10 cellular contexts compared by ENCODE assay signal in the genomic region with DNA sequence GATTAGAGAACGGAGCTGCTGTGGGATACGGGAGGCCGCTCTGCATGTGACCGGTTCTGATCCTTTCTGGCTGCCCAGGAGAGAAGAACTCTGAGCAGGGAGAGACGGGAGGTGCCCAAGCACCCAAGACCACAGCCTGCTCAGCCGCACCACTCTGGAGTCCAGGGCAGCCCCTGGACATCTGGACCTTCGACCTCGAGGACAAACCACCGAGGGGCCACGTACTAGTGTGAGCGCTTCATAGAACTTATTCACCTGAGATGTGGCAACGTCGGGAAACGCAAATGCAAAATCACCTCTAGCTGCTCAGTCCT.
A peak's percentile ranks its signal among the peaks of the same experiment; 100 is the strongest.
DNase-seq lines count a peak whose midpoint lies in the region; ATAC-seq and TF ChIP-seq lines count a peak whose summit lies in the region.
"Had no signal": no experiment of that assay in that cellular context is flagged by ENCODE, and none has a peak within 500 bp of the region (broad histone marks: within the 10 kb centered on the region; RNA-seq: fewer than 3 reads in every experiment).

No MANE protein-coding gene starts in this region.

- H3K9me3 ChIP-seq in Loucy (ENCODE audit: insufficient read depth, low read depth, low read length), result no peaks in the 10 kb centered on the region
- H3K9me3 ChIP-seq in neutrophil, result no peaks in the 10 kb centered on the region

- H3F3A ChIP-seq in Loucy (ENCODE audit: low read depth), result no peaks in the 10 kb centered on the region

- no peaks in the 10 kb centered on the region for H3K9me2 ChIP-seq in Loucy (replicated peaks; ENCODE audit: low read depth, low read length)

- DNase-seq in GM06990 (ENCODE audit: extremely low read depth, insufficient read length) (no peak), NCI-H1436 treated with DMSO at 0.1 percent for 48 hours (lab: John Stamatoyannopoulos, UW) (no peak), GDM1 (lab: John Stamatoyannopoulos, UW) (no peak)
- no peak for DNase-seq in effector CD4-positive, alpha-beta T cell
- DNase-seq: NCI-H146 had no signal

- no peak for ATAC-seq in GM18867 (IDR thresholded peaks at IDR 0.05; ENCODE audit: unreplicated experiment)

- H3K4me3 ChIP-seq in GM06990 (replicated peaks; ENCODE audit: low read depth, low read length) (peak overlapping the region; percentile 55), Loucy (ENCODE audit: low read length, poor library complexity, severe bottlenecking) (peak overlapping the region; percentile 76), neutrophil (ENCODE audit: low read depth in 1 of 2, low read length in 1 of 2) (peak overlapping the region; percentile 91 to 99)
- H3K4me3 ChIP-seq: lung had no signal

- H4K20me1 ChIP-seq in Loucy (ENCODE audit: insufficient read depth, low read length, poor library complexity, severe bottlenecking), result peaks cover 4% of the 10 kb centered on the region

- H3K4me1 ChIP-seq in Loucy (ENCODE audit: insufficient read depth, low read length, poor library complexity, severe bottlenecking) (peaks cover 34% of the 10 kb centered on the region), neutrophil (ENCODE audit: control insufficient read depth in 1 of 2, insufficient read depth in 1 of 2, low read depth in 1 of 2, low read length in 1 of 2) (peaks cover 76 to 78% of the 10 kb centered on the region in 2 experiments)

- H3K79me2 ChIP-seq in Loucy (ENCODE audit: insufficient read depth, low read length), result peaks cover 41% of the 10 kb centered on the region

- H3K27me3 ChIP-seq in GM06990 (replicated peaks; ENCODE audit: control insufficient read depth, insufficient read depth, low read length) (no peaks in the 10 kb centered on the region), Loucy (ENCODE audit: insufficient read depth, low read length, poor library complexity, severe bottlenecking) (no peaks in the 10 kb centered on the region), neutrophil (no peaks in the 10 kb centered on the region)

- peak overlapping the region; percentile 19 for H3K27ac ChIP-seq in cingulate gyrus (ENCODE audit: low read depth, low read length)
- peak overlapping the region; percentile 100 for H3K27ac ChIP-seq in neutrophil

- peak overlapping the region; percentile 52 for H3K9ac ChIP-seq in Loucy (ENCODE audit: low read depth, low read length, poor library complexity, severe bottlenecking)

- H2AFZ ChIP-seq in Loucy (ENCODE audit: low read length), result no peak overlapping the region

- H3K4me2 ChIP-seq in Loucy (ENCODE audit: low read depth, low read length, poor library complexity, severe bottlenecking), result peak overlapping the region; percentile 97

- H3K36me3 ChIP-seq in GM06990 (ENCODE audit: control insufficient read depth, insufficient read depth, low read length) (peaks cover 13% of the 10 kb centered on the region), Loucy (ENCODE audit: insufficient read depth, low read length) (no peaks in the 10 kb centered on the region), neutrophil (peaks cover 60% of the 10 kb centered on the region)

- TF ChIP-seq CTCF in GM06990 (IDR thresholded peaks at IDR 0.05; ENCODE audit: insufficient read depth, low read length, poor library complexity, severe bottlenecking) (no peak), Loucy (conservative IDR thresholded peaks at IDR 0.05; ENCODE audit: low read length) (no peak), neutrophil (IDR thresholded peaks at IDR 0.05) (no peak)
